Comparison of ENCODE assay signal across 19 cellular contexts in genomic region chr4:101290651-101291050, GRCh38.
"Had no signal": no experiment of that assay in that cellular context is flagged by ENCODE, and none has a peak within 500 bp of the region (broad histone marks: within the 10 kb centered on the region; RNA-seq: fewer than 3 reads in every experiment).

No MANE protein-coding gene starts in this region.

- DNase-seq: effector memory CD8-positive, alpha-beta T cell; foreskin keratinocyte; head of caudate nucleus; kidney; mammary epithelial cell; mucosa of descending colon; naive thymus-derived CD8-positive, alpha-beta T cell; sigmoid colon; stimulated activated CD4-positive, alpha-beta T cell treated with anti-CD3 and anti-CD28 coated beads, Interleukin-2, amount 100 ng/mL, for 24 hours; stimulated activated CD4-positive, alpha-beta T cell treated with anti-CD3 and anti-CD28 coated beads, Interleukin-4, amount 100 ng/mL, for 4 hours; stimulated activated naive B cell treated with anti-CD40 and anti-IgM and Interleukin-4, amounts not matched to agents 10 μg/mL and 1 μg/mL and 100 μg/mL, for 72 hours; stimulated activated naive CD8-positive, alpha-beta T cell treated with anti-CD3 and anti-CD28 coated beads, Interleukin-15, amount 100 ng/mL, for 72 hours; testis; transverse colon had no signal

- ATAC-seq: effector memory CD8-positive, alpha-beta T cell; foreskin keratinocyte; mucosa of descending colon; naive thymus-derived CD8-positive, alpha-beta T cell; stimulated activated naive B cell treated with anti-CD40 and anti-IgM and Interleukin-4, amounts not matched to agents 10 μg/mL and 1 μg/mL and 100 μg/mL, for 72 hours; stimulated activated naive CD8-positive, alpha-beta T cell treated with anti-CD3 and anti-CD28 coated beads, Interleukin-15, amount 100 ng/mL, for 72 hours had no signal

- H3K27me3 ChIP-seq: foreskin keratinocyte, hepatocyte, neutrophil, right atrium auricular region, sigmoid colon, testis, transverse colon had no signal

- H3K9me3 ChIP-seq: mucosa of descending colon, neutrophil, right atrium auricular region, sigmoid colon, testis, transverse colon had no signal

- H3K27ac ChIP-seq: epithelial cell of prostate, foreskin keratinocyte, hepatocyte, right atrium auricular region, sigmoid colon, skin epidermis, transverse colon had no signal

- H3K36me3 ChIP-seq: neutrophil, right atrium auricular region, sigmoid colon, transverse colon had no signal

- H3K4me3 ChIP-seq: hepatocyte, mucosa of descending colon, right atrium auricular region, sigmoid colon, skin epidermis, testis, transverse colon had no signal
